1 cellular context compared by ENCODE assay signal in genomic region chr6:155314092-155314772, GRCh38.
A peak's percentile ranks its signal among the peaks of the same experiment; 100 is the strongest.
TF ChIP-seq lines count a peak whose summit lies in the region.

Gene TFB1M, minus strand, starts transcription at chr6:155314484. Its CDS starts 56 bp downstream, at chr6:155314428.

TF ChIP-seq in K562, 482 proteins besides CTCF, POLR2A, EP300 and RAD21 (continued from another document and continues in another):
- TF ChIP-seq ZBTB11 (CRISPR knock-in tag; IDR thresholded peaks at IDR 0.05) (0 out of 6 replicates have a peak, but pooled peaks of 1 of the 3 experiments have one; percentile 67), SMAD2 (IDR thresholded peaks at IDR 0.05; ENCODE audit: low read depth, low read length) (no peak), MTF1 (CRISPR knock-in tag; IDR thresholded peaks at IDR 0.05; ENCODE audit: borderline replicate concordance) (no peak), SLC30A9 (CRISPR knock-in tag; IDR thresholded peaks at IDR 0.05) (no peak), RNF2 (IDR thresholded peaks at IDR 0.05) (peak; percentile 20; the same call in 1 of the 2 replicates), FOXP1 (CRISPR knock-in tag; IDR thresholded peaks at IDR 0.05) (peak; percentile 70; the same call in 1 of the 2 replicates), TEAD4 (IDR thresholded peaks at IDR 0.05; ENCODE audit: low read length) (0 out of 2 replicates have a peak, but pooled peaks have one; percentile 5), TEAD4 (CRISPR knock-in tag; IDR thresholded peaks at IDR 0.05; ENCODE audit: borderline replicate concordance) (no peak), SREBF2 (CRISPR knock-in tag; IDR thresholded peaks at IDR 0.05) (no peak), PCBP1 (IDR thresholded peaks at IDR 0.05; ENCODE audit: low read depth, low read length, poor library complexity, severe bottlenecking) (no peak), E2F3 (CRISPR knock-in tag; IDR thresholded peaks at IDR 0.05) (no peak), CREB3L1 (IDR thresholded peaks at IDR 0.05; ENCODE audit: borderline replicate concordance, low read depth) (peak; percentile 47; the same call in 1 of the 2 replicates), THRAP3 (IDR thresholded peaks at IDR 0.05; ENCODE audit: borderline replicate concordance) (no peak), ETV5 (CRISPR knock-in tag; IDR thresholded peaks at IDR 0.05; ENCODE audit: low read depth) (0 out of 2 replicates have a peak, but pooled peaks have one; percentile 28), PRPF4 (IDR thresholded peaks at IDR 0.05; ENCODE audit: insufficient read depth, low read depth, low read length, poor library complexity, severe bottlenecking) (no peak), BRD4 (IDR thresholded peaks at IDR 0.05) (no peak), POLR2B (IDR thresholded peaks at IDR 0.05; ENCODE audit: low read depth, partially characterized antibody) (peak; percentile 85), ZFP1 (CRISPR knock-in tag; IDR thresholded peaks at IDR 0.05) (no peak), YY1 (IDR thresholded peaks at IDR 0.05; ENCODE audit: borderline replicate concordance in 1 of 3, control insufficient read depth in 1 of 3, extremely low read depth in 1 of 3, insufficient read depth in 3 of 3, insufficient read length in 1 of 3, insufficient replicate concordance in 2 of 3, low read depth in 1 of 3, low read length in 2 of 3) (peak; percentile 40 to 92 (median 79)), PHF21A (IDR thresholded peaks at IDR 0.05; ENCODE audit: borderline replicate concordance, low read depth) (peak; percentile 61; the same call in 1 of the 2 replicates), MCM2 (IDR thresholded peaks at IDR 0.05; ENCODE audit: low read depth) (no peak), HNRNPUL1 (IDR thresholded peaks at IDR 0.05; ENCODE audit: low read length) (no peak), SMARCA5 (IDR thresholded peaks at IDR 0.05) (no peak; the same call in 1 of the 2 replicates), SOX6 (IDR thresholded peaks at IDR 0.05) (no peak), ZBTB7A (IDR thresholded peaks at IDR 0.05; ENCODE audit: borderline replicate concordance, control insufficient read depth, low read depth, low read length) (peak; percentile 79), TAF9B (IDR thresholded peaks at IDR 0.05; ENCODE audit: partially characterized antibody) (peak; percentile 69), CCNT2 (IDR thresholded peaks at IDR 0.05; ENCODE audit: borderline replicate concordance, extremely low read depth, insufficient read length, low read depth, low read length) (peak; percentile 53), ETS2 (tag; IDR thresholded peaks at IDR 0.05; ENCODE audit: borderline replicate concordance, poor library complexity, severe bottlenecking) (no peak), ETV6 (IDR thresholded peaks at IDR 0.05; ENCODE audit: borderline replicate concordance in 1 of 2, low read depth in 2 of 2, low read length in 1 of 2) (no peak), ETV6 (CRISPR knock-in tag; IDR thresholded peaks at IDR 0.05; ENCODE audit: borderline replicate concordance) (no peak), ZNF696 (CRISPR knock-in tag; conservative IDR thresholded peaks at IDR 0.05) (no peak), HDAC3 (IDR thresholded peaks at IDR 0.05; ENCODE audit: borderline replicate concordance, partially characterized antibody) (no peak), FOXK2 (conservative IDR thresholded peaks at IDR 0.05 in 1 of 2, IDR thresholded peaks at IDR 0.05 in 1 of 2; ENCODE audit: low read depth in 2 of 2) (no peak), CTBP1 (IDR thresholded peaks at IDR 0.05; ENCODE audit: borderline replicate concordance) (no peak; the same call in 1 of the 2 replicates), TCF3 (CRISPR knock-in tag; IDR thresholded peaks at IDR 0.05) (0 out of 2 replicates have a peak, but pooled peaks have one; percentile 5), HMGN3 (IDR thresholded peaks at IDR 0.05; ENCODE audit: borderline replicate concordance, extremely low read depth, insufficient read length, low read depth, low read length) (peak; percentile 15)
- TF ChIP-seq, protein P1, sequence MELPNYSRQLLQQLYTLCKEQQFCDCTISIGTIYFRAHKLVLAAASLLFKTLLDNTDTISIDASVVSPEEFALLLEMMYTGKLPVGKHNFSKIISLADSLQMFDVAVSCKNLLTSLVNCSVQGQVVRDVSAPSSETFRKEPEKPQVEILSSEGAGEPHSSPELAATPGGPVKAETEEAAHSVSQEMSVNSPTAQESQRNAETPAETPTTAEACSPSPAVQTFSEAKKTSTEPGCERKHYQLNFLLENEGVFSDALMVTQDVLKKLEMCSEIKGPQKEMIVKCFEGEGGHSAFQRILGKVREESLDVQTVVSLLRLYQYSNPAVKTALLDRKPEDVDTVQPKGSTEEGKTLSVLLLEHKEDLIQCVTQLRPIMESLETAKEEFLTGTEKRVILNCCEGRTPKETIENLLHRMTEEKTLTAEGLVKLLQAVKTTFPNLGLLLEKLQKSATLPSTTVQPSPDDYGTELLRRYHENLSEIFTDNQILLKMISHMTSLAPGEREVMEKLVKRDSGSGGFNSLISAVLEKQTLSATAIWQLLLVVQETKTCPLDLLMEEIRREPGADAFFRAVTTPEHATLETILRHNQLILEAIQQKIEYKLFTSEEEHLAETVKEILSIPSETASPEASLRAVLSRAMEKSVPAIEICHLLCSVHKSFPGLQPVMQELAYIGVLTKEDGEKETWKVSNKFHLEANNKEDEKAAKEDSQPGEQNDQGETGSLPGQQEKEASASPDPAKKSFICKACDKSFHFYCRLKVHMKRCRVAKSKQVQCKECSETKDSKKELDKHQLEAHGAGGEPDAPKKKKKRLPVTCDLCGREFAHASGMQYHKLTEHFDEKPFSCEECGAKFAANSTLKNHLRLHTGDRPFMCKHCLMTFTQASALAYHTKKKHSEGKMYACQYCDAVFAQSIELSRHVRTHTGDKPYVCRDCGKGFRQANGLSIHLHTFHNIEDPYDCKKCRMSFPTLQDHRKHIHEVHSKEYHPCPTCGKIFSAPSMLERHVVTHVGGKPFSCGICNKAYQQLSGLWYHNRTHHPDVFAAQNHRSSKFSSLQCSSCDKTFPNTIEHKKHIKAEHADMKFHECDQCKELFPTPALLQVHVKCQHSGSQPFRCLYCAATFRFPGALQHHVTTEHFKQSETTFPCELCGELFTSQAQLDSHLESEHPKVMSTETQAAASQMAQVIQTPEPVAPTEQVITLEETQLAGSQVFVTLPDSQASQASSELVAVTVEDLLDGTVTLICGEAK (IDR thresholded peaks at IDR 0.05) = peak; percentile 93
- TF ChIP-seq, protein P1 (CRISPR knock-in tag; IDR thresholded peaks at IDR 0.05) = no peak
- TF ChIP-seq, protein P2, sequence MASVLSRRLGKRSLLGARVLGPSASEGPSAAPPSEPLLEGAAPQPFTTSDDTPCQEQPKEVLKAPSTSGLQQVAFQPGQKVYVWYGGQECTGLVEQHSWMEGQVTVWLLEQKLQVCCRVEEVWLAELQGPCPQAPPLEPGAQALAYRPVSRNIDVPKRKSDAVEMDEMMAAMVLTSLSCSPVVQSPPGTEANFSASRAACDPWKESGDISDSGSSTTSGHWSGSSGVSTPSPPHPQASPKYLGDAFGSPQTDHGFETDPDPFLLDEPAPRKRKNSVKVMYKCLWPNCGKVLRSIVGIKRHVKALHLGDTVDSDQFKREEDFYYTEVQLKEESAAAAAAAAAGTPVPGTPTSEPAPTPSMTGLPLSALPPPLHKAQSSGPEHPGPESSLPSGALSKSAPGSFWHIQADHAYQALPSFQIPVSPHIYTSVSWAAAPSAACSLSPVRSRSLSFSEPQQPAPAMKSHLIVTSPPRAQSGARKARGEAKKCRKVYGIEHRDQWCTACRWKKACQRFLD (CRISPR knock-in tag; IDR thresholded peaks at IDR 0.05) = peak; percentile 3; the same call in 1 of the 2 replicates
- TF ChIP-seq, protein P3, sequence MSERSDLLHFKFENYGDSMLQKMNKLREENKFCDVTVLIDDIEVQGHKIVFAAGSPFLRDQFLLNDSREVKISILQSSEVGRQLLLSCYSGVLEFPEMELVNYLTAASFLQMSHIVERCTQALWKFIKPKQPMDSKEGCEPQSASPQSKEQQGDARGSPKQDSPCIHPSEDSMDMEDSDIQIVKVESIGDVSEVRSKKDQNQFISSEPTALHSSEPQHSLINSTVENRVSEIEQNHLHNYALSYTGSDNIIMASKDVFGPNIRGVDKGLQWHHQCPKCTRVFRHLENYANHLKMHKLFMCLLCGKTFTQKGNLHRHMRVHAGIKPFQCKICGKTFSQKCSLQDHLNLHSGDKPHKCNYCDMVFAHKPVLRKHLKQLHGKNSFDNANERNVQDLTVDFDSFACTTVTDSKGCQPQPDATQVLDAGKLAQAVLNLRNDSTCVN (CRISPR knock-in tag; IDR thresholded peaks at IDR 0.05) = no peak
- TF ChIP-seq, protein P4, sequence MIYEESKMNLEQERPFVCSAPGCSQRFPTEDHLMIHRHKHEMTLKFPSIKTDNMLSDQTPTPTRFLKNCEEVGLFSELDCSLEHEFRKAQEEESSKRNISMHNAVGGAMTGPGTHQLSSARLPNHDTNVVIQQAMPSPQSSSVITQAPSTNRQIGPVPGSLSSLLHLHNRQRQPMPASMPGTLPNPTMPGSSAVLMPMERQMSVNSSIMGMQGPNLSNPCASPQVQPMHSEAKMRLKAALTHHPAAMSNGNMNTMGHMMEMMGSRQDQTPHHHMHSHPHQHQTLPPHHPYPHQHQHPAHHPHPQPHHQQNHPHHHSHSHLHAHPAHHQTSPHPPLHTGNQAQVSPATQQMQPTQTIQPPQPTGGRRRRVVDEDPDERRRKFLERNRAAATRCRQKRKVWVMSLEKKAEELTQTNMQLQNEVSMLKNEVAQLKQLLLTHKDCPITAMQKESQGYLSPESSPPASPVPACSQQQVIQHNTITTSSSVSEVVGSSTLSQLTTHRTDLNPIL (CRISPR knock-in tag; IDR thresholded peaks at IDR 0.05) = no peak
- TF ChIP-seq, protein P5, sequence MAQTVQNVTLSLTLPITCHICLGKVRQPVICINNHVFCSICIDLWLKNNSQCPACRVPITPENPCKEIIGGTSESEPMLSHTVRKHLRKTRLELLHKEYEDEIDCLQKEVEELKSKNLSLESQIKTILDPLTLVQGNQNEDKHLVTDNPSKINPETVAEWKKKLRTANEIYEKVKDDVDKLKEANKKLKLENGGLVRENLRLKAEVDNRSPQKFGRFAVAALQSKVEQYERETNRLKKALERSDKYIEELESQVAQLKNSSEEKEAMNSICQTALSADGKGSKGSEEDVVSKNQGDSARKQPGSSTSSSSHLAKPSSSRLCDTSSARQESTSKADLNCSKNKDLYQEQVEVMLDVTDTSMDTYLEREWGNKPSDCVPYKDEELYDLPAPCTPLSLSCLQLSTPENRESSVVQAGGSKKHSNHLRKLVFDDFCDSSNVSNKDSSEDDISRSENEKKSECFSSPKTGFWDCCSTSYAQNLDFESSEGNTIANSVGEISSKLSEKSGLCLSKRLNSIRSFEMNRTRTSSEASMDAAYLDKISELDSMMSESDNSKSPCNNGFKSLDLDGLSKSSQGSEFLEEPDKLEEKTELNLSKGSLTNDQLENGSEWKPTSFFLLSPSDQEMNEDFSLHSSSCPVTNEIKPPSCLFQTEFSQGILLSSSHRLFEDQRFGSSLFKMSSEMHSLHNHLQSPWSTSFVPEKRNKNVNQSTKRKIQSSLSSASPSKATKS (CRISPR knock-in tag; IDR thresholded peaks at IDR 0.05) = no peak
